Comparison of ENCODE assay signal across 15 cellular contexts in the genomic region with DNA sequence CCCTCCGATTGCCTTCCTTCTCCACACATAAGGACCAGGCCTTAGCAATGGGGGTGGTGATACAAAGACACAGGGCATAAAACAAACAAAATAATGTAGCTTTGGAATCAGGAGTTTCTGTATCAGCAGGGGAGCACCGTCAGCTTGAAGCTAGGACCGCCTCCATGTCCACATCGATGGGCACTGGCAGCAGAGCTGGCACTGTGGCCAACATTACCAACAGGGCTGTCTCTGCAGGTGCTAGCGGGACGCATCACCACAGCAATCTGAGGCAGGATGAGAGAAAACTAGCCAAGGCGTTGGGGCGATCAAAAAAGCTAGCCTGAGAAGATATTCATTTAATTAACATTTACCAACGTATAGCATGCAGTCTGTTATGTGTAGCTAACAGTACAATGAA.
"Had no signal": no experiment of that assay in that cellular context is flagged by ENCODE, and none has a peak within 500 bp of the region (broad histone marks: within the 10 kb centered on the region; RNA-seq: fewer than 3 reads in every experiment).

No MANE protein-coding gene starts in this region.

- H3K4me3 Mint-ChIP-seq: activated naive CD8-positive, alpha-beta T cell treated with anti-CD3 and anti-CD28 coated beads, Interleukin-2, amount 10 ng/mL, durations not matched to agents 7 days and 5 days; natural killer cell had no signal

- H3K36me3 Mint-ChIP-seq: natural killer cell had no signal

- H3K36me3 ChIP-seq: gastrocnemius medialis, heart right ventricle, prostate gland, tibial nerve had no signal

- H3K27ac Mint-ChIP-seq: activated naive CD8-positive, alpha-beta T cell treated with anti-CD3 and anti-CD28 coated beads, Interleukin-2, amount 10 ng/mL, durations not matched to agents 7 days and 5 days; natural killer cell had no signal

- DNase-seq: activated CD4-positive, alpha-beta T cell treated with anti-CD3 and anti-CD28 coated beads, Interleukin-2, amount 50 U/mL, for 1 hour; activated naive CD8-positive, alpha-beta T cell treated with anti-CD3 and anti-CD28 coated beads, Interleukin-2, amount 10 ng/mL, durations not matched to agents 7 days and 5 days; aorta; erythroblast; gastrocnemius medialis; heart right ventricle; mucosa of descending colon; natural killer cell; right cardiac atrium; stimulated activated CD4-positive, alpha-beta T cell treated with anti-CD3 and anti-CD28 coated beads, Interleukin-4, amount 100 ng/mL, for 24 hours; stimulated activated naive CD4-positive, alpha-beta T cell treated with Interleukin-2 at 50 U/mL for 16 hours had no signal

- H3K27me3 ChIP-seq: gastrocnemius medialis, heart right ventricle, tibial nerve had no signal

- H3K27ac ChIP-seq: gastrocnemius medialis had no signal

- H3K9me3 ChIP-seq: gastrocnemius medialis, heart right ventricle, mucosa of descending colon, prostate gland, tibial nerve had no signal

- H3K27me3 Mint-ChIP-seq: activated naive CD8-positive, alpha-beta T cell treated with anti-CD3 and anti-CD28 coated beads, Interleukin-2, amount 10 ng/mL, durations not matched to agents 7 days and 5 days had no signal

- H3K9me3 Mint-ChIP-seq: natural killer cell had no signal

- H3K4me3 ChIP-seq: gastrocnemius medialis, heart right ventricle, mucosa of descending colon, prostate gland, skin epidermis, tibial nerve had no signal

- ATAC-seq: activated CD4-positive, CD25-positive, alpha-beta regulatory T cell treated with anti-CD3 and anti-CD28 coated beads, Interleukin-2, amount 50 U/mL, for 24 hours; gastrocnemius medialis; heart right ventricle; mucosa of descending colon; natural killer cell; right cardiac atrium had no signal
